In the genomic region with DNA sequence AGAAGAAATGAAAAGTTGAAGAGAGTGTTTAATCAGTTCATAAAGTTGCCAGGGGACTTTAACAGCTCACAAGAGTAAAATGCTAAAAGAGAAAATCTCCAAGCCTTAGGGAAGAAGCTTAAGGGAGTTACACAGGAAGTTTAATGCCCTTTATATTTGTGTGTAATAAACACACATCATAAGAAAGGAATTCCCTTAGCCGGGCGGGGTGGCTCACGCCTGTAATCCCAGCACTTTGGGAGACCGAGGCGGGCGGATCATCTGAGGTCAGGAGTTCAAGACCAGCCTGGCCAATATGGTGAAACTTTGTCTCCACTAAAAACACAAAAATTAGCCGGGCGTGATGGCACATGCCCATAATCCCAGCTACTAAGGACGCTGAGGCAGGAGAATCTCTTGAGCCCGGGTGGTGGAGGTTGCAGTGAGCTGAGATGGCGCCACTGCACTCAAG, we compare ENCODE assay signal across 8 cellular contexts.
DNase-seq lines count a peak whose midpoint lies in the region; ATAC-seq, FAIRE-seq and TF ChIP-seq lines count a peak whose summit lies in the region.
"Not testable (repeated sequence)": the region's sequence is repeated elsewhere in the genome, so short reads cannot be mapped to it uniquely, and the experiment has no call there.

No MANE protein-coding gene starts in this region.

- H3K4me1 ChIP-seq in PC-3 (ENCODE audit: insufficient read depth, low read length): peaks cover 14% of the 10 kb centered on the region

- H3K9me2 ChIP-seq in PC-3 (replicated peaks; ENCODE audit: low read length): not testable (repeated sequence)

- not testable (repeated sequence) for H3K9me3 ChIP-seq in PC-3 (ENCODE audit: low read length)

- peak overlapping the region; percentile 30 for H3K4me2 ChIP-seq in PC-3 (ENCODE audit: low read length)

- intact Hi-C loops in PC-3 (cut with micrococcal nuclease): loop anchor here (1.0 to 5.0 kb wide), 6 partner anchors 23 to 200 kb away; partner anchors contain the start of gene SP100
- intact Hi-C loops in activated CD4-positive, alpha-beta T cell treated with anti-CD3 and anti-CD28 coated beads, Interleukin-2, amount 10 ng/mL, durations not matched to agents 24 days and 14 days (cut with micrococcal nuclease): loop anchor here (10.0 kb wide), 2 partner anchors 362 to 812 kb away; no protein-coding TSS in a partner anchor

- H3K36me3 Mint-ChIP-seq in activated CD4-positive, alpha-beta T cell treated with anti-CD3 and anti-CD28 coated beads, Interleukin-2, amount 10 ng/mL, durations not matched to agents 24 days and 14 days (ENCODE audit: low read depth); chondrocyte (ENCODE audit: low read depth); mesothelial cell of epicardium; stimulated activated memory B cell treated with anti-CD40 and anti-IgM and Interleukin-4, amounts not matched to agents 10 μg/mL and 1 μg/mL and 100 μg/mL, for 72 hours: not testable (repeated sequence)

- not testable (repeated sequence) for H3K4me3 ChIP-seq in PC-3 (ENCODE audit: low read length); fibroblast of the aortic adventitia (ENCODE audit: low read depth, low read length)

- H3K9me3 Mint-ChIP-seq in activated CD4-positive, alpha-beta T cell treated with anti-CD3 and anti-CD28 coated beads, Interleukin-2, amount 10 ng/mL, durations not matched to agents 24 days and 14 days; chondrocyte (ENCODE audit: low read depth); mesothelial cell of epicardium; stimulated activated memory B cell treated with anti-CD40 and anti-IgM and Interleukin-4, amounts not matched to agents 10 μg/mL and 1 μg/mL and 100 μg/mL, for 72 hours: not testable (repeated sequence)

- not testable (repeated sequence) for H3K36me3 ChIP-seq in PC-3 (ENCODE audit: low read depth, low read length)

- not testable (repeated sequence) for H3K79me2 ChIP-seq in PC-3 (ENCODE audit: low read length)

- H4K20me1 ChIP-seq in PC-3 (ENCODE audit: low read length): not testable (repeated sequence)

- TF ChIP-seq POLR2A in H54 (IDR thresholded peaks at IDR 0.05; ENCODE audit: low read depth, low read length): not testable (repeated sequence)

- peak overlapping the region; percentile 91 for H3K27ac ChIP-seq in PC-3 (ENCODE audit: low read length)

- H3K9ac ChIP-seq in PC-3 (ENCODE audit: low read length): peak overlapping the region; percentile 47

- H3K4me3 Mint-ChIP-seq in activated CD4-positive, alpha-beta T cell treated with anti-CD3 and anti-CD28 coated beads, Interleukin-2, amount 10 ng/mL, durations not matched to agents 24 days and 14 days; chondrocyte (ENCODE audit: unreplicated experiment); mesothelial cell of epicardium; stimulated activated memory B cell treated with anti-CD40 and anti-IgM and Interleukin-4, amounts not matched to agents 10 μg/mL and 1 μg/mL and 100 μg/mL, for 72 hours: not testable (repeated sequence)

- H3F3A ChIP-seq in PC-3 (ENCODE audit: low read length, unreplicated experiment): not testable (repeated sequence)

- H3K27me3 ChIP-seq in PC-3 (ENCODE audit: low read length): not testable (repeated sequence)

- peak; percentile 95 for ATAC-seq in PC-3
- not testable (repeated sequence) for ATAC-seq in stimulated activated memory B cell treated with anti-CD40 and anti-IgM and Interleukin-4, amounts not matched to agents 10 μg/mL and 1 μg/mL and 100 μg/mL, for 72 hours

- POLR2A ChIA-PET in PC-3 (lab: Charles Lee; ENCODE audit: unreplicated experiment): interaction anchor here (0.6 to 1.0 kb wide), 3 partner anchors 10 to 181 kb away, joined by 3 read pairs; no protein-coding TSS in a partner anchor

- H3K27ac Mint-ChIP-seq in activated CD4-positive, alpha-beta T cell treated with anti-CD3 and anti-CD28 coated beads, Interleukin-2, amount 10 ng/mL, durations not matched to agents 24 days and 14 days: peak overlapping the region; percentile 35
- H3K27ac Mint-ChIP-seq in chondrocyte (ENCODE audit: unreplicated experiment) (peak overlapping the region; percentile 78), mesothelial cell of epicardium (peak overlapping the region; percentile 39)
- peak overlapping the region; percentile 14 for H3K27ac Mint-ChIP-seq in stimulated activated memory B cell treated with anti-CD40 and anti-IgM and Interleukin-4, amounts not matched to agents 10 μg/mL and 1 μg/mL and 100 μg/mL, for 72 hours

- not testable (repeated sequence) for H2AFZ ChIP-seq in PC-3 (ENCODE audit: low read length)

- not testable (repeated sequence) for FAIRE-seq in H54 (lab: Jason Lieb, UNC)

- H3K27me3 Mint-ChIP-seq in activated CD4-positive, alpha-beta T cell treated with anti-CD3 and anti-CD28 coated beads, Interleukin-2, amount 10 ng/mL, durations not matched to agents 24 days and 14 days; chondrocyte (ENCODE audit: low read depth); mesothelial cell of epicardium (ENCODE audit: low read depth); stimulated activated memory B cell treated with anti-CD40 and anti-IgM and Interleukin-4, amounts not matched to agents 10 μg/mL and 1 μg/mL and 100 μg/mL, for 72 hours: not testable (repeated sequence)

- TF ChIP-seq CTCF in AG09319 (IDR thresholded peaks at IDR 0.05; ENCODE audit: low read depth, low read length); PC-3 (conservative IDR thresholded peaks at IDR 0.05; ENCODE audit: low read depth, low read length); chondrocyte (IDR thresholded peaks at IDR 0.05); fibroblast of the aortic adventitia (IDR thresholded peaks at IDR 0.05; ENCODE audit: insufficient read depth, low read length); mesothelial cell of epicardium (IDR thresholded peaks at IDR 0.05; ENCODE audit: unreplicated experiment): not testable (repeated sequence)

- not testable (repeated sequence) for BruUV-seq in PC-3 (replicated peaks; lab: Mats Ljungman, UMichigan)

- peak; percentile 43 for DNase-seq in AG09319 (ENCODE audit: extremely low read depth, low read depth)
- peak; percentile 43 for DNase-seq in H54 (ENCODE audit: insufficient read length, low spot score)
- DNase-seq in PC-3: peak; percentile 93
- not testable (repeated sequence) for DNase-seq in activated CD4-positive, alpha-beta T cell treated with anti-CD3 and anti-CD28 coated beads, Interleukin-2, amount 10 ng/mL, durations not matched to agents 24 days and 14 days; chondrocyte (ENCODE audit: low spot score); mesothelial cell of epicardium (ENCODE audit: low spot score in 2 of 2, unreplicated experiment in 2 of 2)
- peak; percentile 71 for DNase-seq in fibroblast of the aortic adventitia (ENCODE audit: low read depth)

- peaks cover 36% of the 10 kb centered on the region for H3K4me1 Mint-ChIP-seq in activated CD4-positive, alpha-beta T cell treated with anti-CD3 and anti-CD28 coated beads, Interleukin-2, amount 10 ng/mL, durations not matched to agents 24 days and 14 days
- peaks cover 16% of the 10 kb centered on the region for H3K4me1 Mint-ChIP-seq in chondrocyte (ENCODE audit: low read depth)
- H3K4me1 Mint-ChIP-seq in mesothelial cell of epicardium; stimulated activated memory B cell treated with anti-CD40 and anti-IgM and Interleukin-4, amounts not matched to agents 10 μg/mL and 1 μg/mL and 100 μg/mL, for 72 hours: not testable (repeated sequence)

- CTCF ChIA-PET in PC-3 (lab: Charles Lee): interaction anchor here (0.7 to 1.1 kb wide), 4 partner anchors 23 to 181 kb away, joined by 3 to 8 read pairs (median 4); no protein-coding TSS in a partner anchor

Comparison
In these comparisons a context has a peak if more than half of its experiments do, and no peak if none do; other contexts are left out.
1. H3K27ac Mint-ChIP-seq: peak in every context shown above with its lines; median percentile 78 in chondrocyte; 39 in mesothelial cell of epicardium; 35 in activated CD4-positive, alpha-beta T cell treated with anti-CD3 and anti-CD28 coated beads, Interleukin-2, amount 10 ng/mL, durations not matched to agents 24 days and 14 days; 14 in stimulated activated memory B cell treated with anti-CD40 and anti-IgM and Interleukin-4, amounts not matched to agents 10 μg/mL and 1 μg/mL and 100 μg/mL, for 72 hours.